1 cellular context compared by ENCODE assay signal in the genomic region with DNA sequence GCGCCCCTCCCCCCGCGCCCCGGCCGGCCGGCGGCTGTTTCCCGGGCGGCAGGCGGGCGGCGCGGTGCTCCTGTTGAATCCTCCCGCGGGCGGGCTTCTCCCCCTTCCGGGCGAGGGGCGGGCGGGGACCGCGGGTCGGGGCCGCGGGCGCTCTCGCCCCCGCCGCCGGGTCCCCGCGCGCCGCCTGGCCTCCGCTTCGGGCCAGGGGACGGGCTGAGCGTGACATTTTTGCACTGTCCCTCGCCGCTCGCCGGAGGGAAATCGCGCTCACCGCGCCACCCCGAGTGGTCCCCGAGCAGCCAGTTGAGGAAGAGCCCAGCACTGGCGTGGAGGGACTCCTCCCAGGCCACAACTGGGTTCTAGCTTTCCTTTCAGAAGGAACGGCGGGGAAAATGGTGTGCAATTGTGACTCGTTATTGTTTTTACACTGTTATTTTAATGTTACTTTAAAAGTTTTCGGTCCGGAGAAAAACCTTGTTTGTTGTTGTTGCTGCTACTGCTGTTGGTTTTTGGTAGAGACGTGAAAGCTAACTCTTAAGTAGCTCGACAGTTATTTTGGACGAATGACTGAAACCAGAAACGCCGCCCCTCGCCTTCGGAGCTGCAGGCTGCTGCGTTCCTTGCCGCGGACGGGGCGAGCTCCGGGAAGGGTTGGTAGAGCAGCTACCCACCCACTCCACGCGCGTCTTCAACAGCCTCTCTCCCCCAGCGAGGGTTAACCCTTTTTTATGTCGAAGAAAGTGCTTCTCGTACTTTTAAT.
TF ChIP-seq lines count a peak whose summit lies in the region.

No MANE protein-coding gene starts in this region.

TF ChIP-seq in HEK293, 187 proteins besides CTCF, POLR2A, EP300 and RAD21 (continued from another document and continues in another):
- TF ChIP-seq, protein P1, sequence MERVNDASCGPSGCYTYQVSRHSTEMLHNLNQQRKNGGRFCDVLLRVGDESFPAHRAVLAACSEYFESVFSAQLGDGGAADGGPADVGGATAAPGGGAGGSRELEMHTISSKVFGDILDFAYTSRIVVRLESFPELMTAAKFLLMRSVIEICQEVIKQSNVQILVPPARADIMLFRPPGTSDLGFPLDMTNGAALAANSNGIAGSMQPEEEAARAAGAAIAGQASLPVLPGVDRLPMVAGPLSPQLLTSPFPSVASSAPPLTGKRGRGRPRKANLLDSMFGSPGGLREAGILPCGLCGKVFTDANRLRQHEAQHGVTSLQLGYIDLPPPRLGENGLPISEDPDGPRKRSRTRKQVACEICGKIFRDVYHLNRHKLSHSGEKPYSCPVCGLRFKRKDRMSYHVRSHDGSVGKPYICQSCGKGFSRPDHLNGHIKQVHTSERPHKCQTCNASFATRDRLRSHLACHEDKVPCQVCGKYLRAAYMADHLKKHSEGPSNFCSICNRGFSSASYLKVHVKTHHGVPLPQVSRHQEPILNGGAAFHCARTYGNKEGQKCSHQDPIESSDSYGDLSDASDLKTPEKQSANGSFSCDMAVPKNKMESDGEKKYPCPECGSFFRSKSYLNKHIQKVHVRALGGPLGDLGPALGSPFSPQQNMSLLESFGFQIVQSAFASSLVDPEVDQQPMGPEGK (tag by site-specific recombination; IDR thresholded peaks at IDR 0.05) = no peak
- TF ChIP-seq ZBTB8A (tag by site-specific recombination; IDR thresholded peaks at IDR 0.05) (peak; percentile 39; the same call in 1 of the 2 replicates), ZNF677 (tag by site-specific recombination; IDR thresholded peaks at IDR 0.05) (no peak), ZNF10 (tag by site-specific recombination; IDR thresholded peaks at IDR 0.05) (no peak), ZNF24 (tag by site-specific recombination; IDR thresholded peaks at IDR 0.05) (no peak), ZNF175 (tag by site-specific recombination; IDR thresholded peaks at IDR 0.05) (no peak), ZNF473 (tag by site-specific recombination; IDR thresholded peaks at IDR 0.05) (no peak), ZNF362 (tag by site-specific recombination; IDR thresholded peaks at IDR 0.05) (no peak), EGR2 (tag by site-specific recombination; IDR thresholded peaks at IDR 0.05; ENCODE audit: low read depth) (no peak), ZNF600 (tag by site-specific recombination; IDR thresholded peaks at IDR 0.05) (peak; percentile 31; the same call in 1 of the 2 replicates), ZSCAN30 (tag by site-specific recombination; IDR thresholded peaks at IDR 0.05) (no peak), HIC1 (tag by site-specific recombination; IDR thresholded peaks at IDR 0.05) (no peak), MYNN (tag by site-specific recombination; IDR thresholded peaks at IDR 0.05; ENCODE audit: borderline replicate concordance) (no peak), ZNF354C (tag by site-specific recombination; IDR thresholded peaks at IDR 0.05; ENCODE audit: borderline replicate concordance, low read depth) (no peak), ZNF830 (tag by site-specific recombination; IDR thresholded peaks at IDR 0.05; ENCODE audit: low read depth) (no peak), ZNF292 (tag by site-specific recombination; IDR thresholded peaks at IDR 0.05; ENCODE audit: borderline replicate concordance, low read depth) (no peak), REPIN1 (tag by site-specific recombination; IDR thresholded peaks at IDR 0.05; ENCODE audit: low read depth) (no peak), ZNF335 (tag by site-specific recombination; conservative IDR thresholded peaks at IDR 0.05) (peak; percentile 37; the same call in 1 of the 2 replicates), ZFP3 (tag by site-specific recombination; IDR thresholded peaks at IDR 0.05; ENCODE audit: low read depth) (no peak), ZNF184 (tag by site-specific recombination; IDR thresholded peaks at IDR 0.05) (no peak), ZNF423 (tag by site-specific recombination; IDR thresholded peaks at IDR 0.05) (no peak), ZNF174 (tag by site-specific recombination; IDR thresholded peaks at IDR 0.05) (no peak), ZNF214 (tag by site-specific recombination; IDR thresholded peaks at IDR 0.05; ENCODE audit: borderline replicate concordance) (no peak), SETDB1 (IDR thresholded peaks at IDR 0.05; ENCODE audit: insufficient read length, low read length) (no peak), ZBTB6 (tag by site-specific recombination; IDR thresholded peaks at IDR 0.05) (no peak), ZNF521 (tag by site-specific recombination; IDR thresholded peaks at IDR 0.05) (no peak), BCL6B (tag by site-specific recombination; IDR thresholded peaks at IDR 0.05) (no peak), ZNF514 (tag by site-specific recombination; IDR thresholded peaks at IDR 0.05) (no peak), ZNF792 (tag by site-specific recombination; IDR thresholded peaks at IDR 0.05) (no peak), ZIC2 (tag by site-specific recombination; IDR thresholded peaks at IDR 0.05) (no peak), PRDM4 (tag by site-specific recombination; IDR thresholded peaks at IDR 0.05) (no peak), ZNF138 (tag by site-specific recombination; IDR thresholded peaks at IDR 0.05; ENCODE audit: borderline replicate concordance) (no peak), ZNF701 (tag by site-specific recombination; IDR thresholded peaks at IDR 0.05) (no peak), ZNF558 (tag by site-specific recombination; IDR thresholded peaks at IDR 0.05) (no peak), ZNF561 (tag by site-specific recombination; IDR thresholded peaks at IDR 0.05; ENCODE audit: borderline replicate concordance) (0 out of 2 replicates have a peak, but pooled peaks have one; percentile 22), ZSCAN23 (tag by site-specific recombination; IDR thresholded peaks at IDR 0.05) (no peak), RBAK (tag by site-specific recombination; IDR thresholded peaks at IDR 0.05) (no peak), KLF9 (tag by site-specific recombination; IDR thresholded peaks at IDR 0.05; ENCODE audit: low read depth) (no peak)
- TF ChIP-seq, protein P2, sequence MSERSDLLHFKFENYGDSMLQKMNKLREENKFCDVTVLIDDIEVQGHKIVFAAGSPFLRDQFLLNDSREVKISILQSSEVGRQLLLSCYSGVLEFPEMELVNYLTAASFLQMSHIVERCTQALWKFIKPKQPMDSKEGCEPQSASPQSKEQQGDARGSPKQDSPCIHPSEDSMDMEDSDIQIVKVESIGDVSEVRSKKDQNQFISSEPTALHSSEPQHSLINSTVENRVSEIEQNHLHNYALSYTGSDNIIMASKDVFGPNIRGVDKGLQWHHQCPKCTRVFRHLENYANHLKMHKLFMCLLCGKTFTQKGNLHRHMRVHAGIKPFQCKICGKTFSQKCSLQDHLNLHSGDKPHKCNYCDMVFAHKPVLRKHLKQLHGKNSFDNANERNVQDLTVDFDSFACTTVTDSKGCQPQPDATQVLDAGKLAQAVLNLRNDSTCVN (tag by site-specific recombination; optimal IDR thresholded peaks at IDR 0.05) = peak; percentile 43
- TF ChIP-seq, protein P3, sequence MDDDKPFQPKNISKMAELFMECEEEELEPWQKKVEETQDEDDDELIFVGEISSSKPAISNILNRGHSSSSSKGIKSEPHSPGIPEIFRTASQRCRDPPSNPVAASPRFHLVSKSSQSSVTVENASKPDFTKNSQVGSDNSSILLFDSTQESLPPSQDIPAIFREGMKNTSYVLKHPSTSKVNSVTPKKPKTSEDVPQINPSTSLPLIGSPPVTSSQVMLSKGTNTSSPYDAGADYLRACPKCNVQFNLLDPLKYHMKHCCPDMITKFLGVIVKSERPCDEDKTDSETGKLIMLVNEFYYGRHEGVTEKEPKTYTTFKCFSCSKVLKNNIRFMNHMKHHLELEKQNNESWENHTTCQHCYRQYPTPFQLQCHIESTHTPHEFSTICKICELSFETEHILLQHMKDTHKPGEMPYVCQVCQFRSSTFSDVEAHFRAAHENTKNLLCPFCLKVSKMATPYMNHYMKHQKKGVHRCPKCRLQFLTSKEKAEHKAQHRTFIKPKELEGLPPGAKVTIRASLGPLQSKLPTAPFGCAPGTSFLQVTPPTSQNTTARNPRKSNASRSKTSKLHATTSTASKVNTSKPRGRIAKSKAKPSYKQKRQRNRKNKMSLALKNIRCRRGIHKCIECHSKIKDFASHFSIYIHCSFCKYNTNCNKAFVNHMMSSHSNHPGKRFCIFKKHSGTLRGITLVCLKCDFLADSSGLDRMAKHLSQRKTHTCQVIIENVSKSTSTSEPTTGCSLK (tag by site-specific recombination; IDR thresholded peaks at IDR 0.05) = no peak
- TF ChIP-seq, protein P4, sequence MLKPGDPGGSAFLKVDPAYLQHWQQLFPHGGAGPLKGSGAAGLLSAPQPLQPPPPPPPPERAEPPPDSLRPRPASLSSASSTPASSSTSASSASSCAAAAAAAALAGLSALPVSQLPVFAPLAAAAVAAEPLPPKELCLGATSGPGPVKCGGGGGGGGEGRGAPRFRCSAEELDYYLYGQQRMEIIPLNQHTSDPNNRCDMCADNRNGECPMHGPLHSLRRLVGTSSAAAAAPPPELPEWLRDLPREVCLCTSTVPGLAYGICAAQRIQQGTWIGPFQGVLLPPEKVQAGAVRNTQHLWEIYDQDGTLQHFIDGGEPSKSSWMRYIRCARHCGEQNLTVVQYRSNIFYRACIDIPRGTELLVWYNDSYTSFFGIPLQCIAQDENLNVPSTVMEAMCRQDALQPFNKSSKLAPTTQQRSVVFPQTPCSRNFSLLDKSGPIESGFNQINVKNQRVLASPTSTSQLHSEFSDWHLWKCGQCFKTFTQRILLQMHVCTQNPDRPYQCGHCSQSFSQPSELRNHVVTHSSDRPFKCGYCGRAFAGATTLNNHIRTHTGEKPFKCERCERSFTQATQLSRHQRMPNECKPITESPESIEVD (tag by site-specific recombination; IDR thresholded peaks at IDR 0.05) = no peak
